17 cellular contexts compared by ENCODE assay signal in genomic region chr9:89171231-89171630, GRCh38.
"Had no signal": no experiment of that assay in that cellular context is flagged by ENCODE, and none has a peak within 500 bp of the region (broad histone marks: within the 10 kb centered on the region; RNA-seq: fewer than 3 reads in every experiment).

No MANE protein-coding gene starts in this region.

- DNase-seq: KBM-7, MV-4-11, NCI-H1048, NCI-H1105, NCI-H1436 treated with DMSO at 0.1 percent for 48 hours, NCI-H1694, NCI-H1930, NCI-H2081, NCI-H2107, NCI-H524 treated with DMSO at 0.1 percent for 48 hours, NCI-H69, NCI-H774, Right ventricle myocardium superior, SIG-M5 had no signal

- H3K36me3 ChIP-seq: SJSA1 had no signal

- H3K9me3 ChIP-seq: SJSA1 had no signal

- H3K4me3 ChIP-seq: SJSA1, SK-N-MC had no signal

- H3K27ac ChIP-seq: HL-60, SJSA1, SK-N-MC had no signal

- H3K4me1 ChIP-seq: SJSA1 had no signal
